Comparison of ENCODE assay signal across 17 cellular contexts in genomic region chr10:86768431-86768830, GRCh38. TPM values are rescaled to one million over a fixed set of nuclear protein-coding genes. Genes with fewer than 3 reads are reported as not detected.
DNase-seq lines count a peak whose midpoint lies in the region; ATAC-seq and TF ChIP-seq lines count a peak whose summit lies in the region.
"Had no signal": no experiment of that assay in that cellular context is flagged by ENCODE, and none has a peak within 500 bp of the region (broad histone marks: within the 10 kb centered on the region; RNA-seq: fewer than 3 reads in every experiment).

No MANE protein-coding gene starts in this region.

- no peak for ATAC-seq in Panc1
- no peak for ATAC-seq in activated CD4-positive, alpha-beta T cell treated with anti-CD3 and anti-CD28 coated beads for 36 hours
- no peak for ATAC-seq in psoas muscle
- ATAC-seq in GM18502 (IDR thresholded peaks at IDR 0.05; ENCODE audit: poor library complexity, unreplicated experiment), result no peak
- ATAC-seq: A549, K562 had no signal

- H3K36me3 ChIP-seq in Panc1 (ENCODE audit: control insufficient read depth, insufficient read depth, low read length) (no peaks in the 10 kb centered on the region), psoas muscle (ENCODE audit: insufficient read depth in 1 of 2, low read depth in 1 of 2) (no peaks in the 10 kb centered on the region)
- H3K36me3 ChIP-seq: BLaER1 had no signal

- no peak overlapping the region for H3K4ac ChIP-seq in H9 (ENCODE audit: low read depth, low read length)

- no peak overlapping the region for H3K56ac ChIP-seq in H9 (ENCODE audit: insufficient read length, low read depth, low read length)

- H2BK15ac ChIP-seq in H9 (ENCODE audit: low read depth, low read length), result no peak overlapping the region

- peaks cover 0 to 8% (median 0%) of the 10 kb centered on the region in 3 experiments; a peak in 2 of 7 replicates for H3K36me3 Mint-ChIP-seq in H9 (ENCODE audit: insufficient read depth in 1 of 3, low read depth in 3 of 3)
- no peaks in the 10 kb centered on the region for H3K36me3 Mint-ChIP-seq in activated CD4-positive, alpha-beta T cell treated with anti-CD3 and anti-CD28 coated beads for 36 hours (ENCODE audit: low read depth)
- H3K36me3 Mint-ChIP-seq: CD8-positive, alpha-beta memory T cell had no signal

- no peak overlapping the region for H3K4me2 ChIP-seq in H9 (ENCODE audit: insufficient read depth, insufficient read length, low read length)
- H3K4me2 ChIP-seq: A549, BLaER1 had no signal

- H3K79me1 ChIP-seq in H9 (ENCODE audit: insufficient read depth, low read depth, low read length, poor library complexity, severe bottlenecking), result no peaks in the 10 kb centered on the region

- DNase-seq in H9, result no peak
- DNase-seq in Panc1 (ENCODE audit: low read depth, low spot score), result no peak
- peak; percentile 11 for DNase-seq in dedifferentiated amniotic fluid mesenchymal stem cell (ENCODE audit: extremely low spot score)
- DNase-seq in activated CD4-positive, alpha-beta T cell treated with anti-CD3 and anti-CD28 coated beads for 36 hours, result no peak
- DNase-seq in psoas muscle, result no peak
- DNase-seq: AML-193; Caco-2; CD8-positive, alpha-beta memory T cell; DMS53; GF-D8; GM23248; H7 had no signal

- no peak overlapping the region for H3K14ac ChIP-seq in H9 (ENCODE audit: insufficient read depth, low read length)

- no peaks in the 10 kb centered on the region for H3K9me3 ChIP-seq in H9 (ENCODE audit: control insufficient read depth, low read depth, low read length)
- H3K9me3 ChIP-seq in Panc1 (ENCODE audit: control insufficient read depth, insufficient read depth, low read depth, low read length), result no peaks in the 10 kb centered on the region
- no peaks in the 10 kb centered on the region for H3K9me3 ChIP-seq in psoas muscle
- H3K9me3 ChIP-seq: A549, BLaER1, Caco-2 had no signal

- no peak overlapping the region for H2BK12ac ChIP-seq in H9 (ENCODE audit: insufficient read length, low read depth, low read length)

- H4K5ac ChIP-seq in H9 (ENCODE audit: insufficient read length, low read depth, low read length), result no peak overlapping the region

- H4K20me1 ChIP-seq in H9 (ENCODE audit: control insufficient read depth, insufficient read depth, insufficient read length), result no peaks in the 10 kb centered on the region
- H4K20me1 ChIP-seq: BLaER1 had no signal

- CTCF ChIA-PET in Panc1 (lab: Charles Lee), result no interaction called here
- CTCF ChIA-PET in activated CD4-positive, alpha-beta T cell treated with anti-CD3 and anti-CD28 coated beads for 36 hours (lab: Charles Lee), result interaction anchor here (0.9 kb wide), 1 partner anchor 132 kb away, joined by 3 read pairs; no protein-coding TSS in a partner anchor

- no peak overlapping the region for H2BK5ac ChIP-seq in H9 (ENCODE audit: insufficient read length, low read length)

- peaks cover 64% of the 10 kb centered on the region for H3K79me2 ChIP-seq in H9 (ENCODE audit: insufficient read depth, low read length)

- no peak overlapping the region for H2BK20ac ChIP-seq in H9 (ENCODE audit: low read depth, low read length, poor library complexity, severe bottlenecking)

- no peak overlapping the region for H3K18ac ChIP-seq in H9 (ENCODE audit: insufficient read length, low read depth, low read length)

- H3K27me3 ChIP-seq in H9 (ENCODE audit: insufficient read depth, low read length) (no peaks in the 10 kb centered on the region), Panc1 (ENCODE audit: control insufficient read depth, insufficient read depth, low read length) (no peaks in the 10 kb centered on the region), psoas muscle (ENCODE audit: insufficient read depth in 3 of 3, low read length in 2 of 3) (no peaks in the 10 kb centered on the region)
- H3K27me3 ChIP-seq: BLaER1 had no signal

- no peaks in the 10 kb centered on the region for H3K27me3 Mint-ChIP-seq in H9 (ENCODE audit: low read depth)
- peaks cover 2% of the 10 kb centered on the region for H3K27me3 Mint-ChIP-seq in activated CD4-positive, alpha-beta T cell treated with anti-CD3 and anti-CD28 coated beads for 36 hours
- H3K27me3 Mint-ChIP-seq: CD8-positive, alpha-beta memory T cell had no signal

- in situ Hi-C loops in Panc1 (cut with HindIII; ENCODE audit: low pct_unique_long_range_greater_than_20kb, low sequenced_read_pairs), result no loop called here

- intact Hi-C loops in Panc1 (cut with micrococcal nuclease; ENCODE audit: unreplicated experiment) (no loop called here), psoas muscle (cut with DNase I) (no loop called here)
- intact Hi-C loops in activated CD4-positive, alpha-beta T cell treated with anti-CD3 and anti-CD28 coated beads for 36 hours (cut with DNase I, micrococcal nuclease), result no loop called here

- H3K23ac ChIP-seq in H9 (ENCODE audit: insufficient read length, low read depth, low read length), result no peak overlapping the region

- H3K4me3 Mint-ChIP-seq in H9, result 0 out of 5 replicates have a peak overlapping the region, but pooled peaks of 1 of the 2 experiments have one; percentile 18
- H3K4me3 Mint-ChIP-seq in activated CD4-positive, alpha-beta T cell treated with anti-CD3 and anti-CD28 coated beads for 36 hours, result no peak overlapping the region

- no peak overlapping the region for H3T11ph ChIP-seq in H9 (ENCODE audit: low read length)

- no peak overlapping the region for H2AK5ac ChIP-seq in H9 (ENCODE audit: insufficient read length, low read length)

- H3K27ac ChIP-seq in H9 (ENCODE audit: insufficient read length, low read depth, low read length) (peak overlapping the region; percentile 68), Panc1 (ENCODE audit: low read length) (no peak overlapping the region), psoas muscle (no peak overlapping the region)
- H3K27ac ChIP-seq: A549, BLaER1, GM23248, HL-60 had no signal

- H2AFZ ChIP-seq in H9 (ENCODE audit: low read length), result no peak overlapping the region
- H2AFZ ChIP-seq: GM23248 had no signal

- H4K8ac ChIP-seq in H9 (replicated peaks; ENCODE audit: insufficient read length, low read depth, low read length), result no peak overlapping the region

- BruUV-seq in Panc1 (replicated peaks; lab: Mats Ljungman, UMichigan), result TSS peak; percentile 2

- H3K27ac Mint-ChIP-seq in H9, result peak overlapping the region in 1 of 3 experiments; percentile 96; a peak in 2 of 7 replicates
- no peak overlapping the region for H3K27ac Mint-ChIP-seq in activated CD4-positive, alpha-beta T cell treated with anti-CD3 and anti-CD28 coated beads for 36 hours
- H3K27ac Mint-ChIP-seq: CD8-positive, alpha-beta memory T cell had no signal

- POLR2A ChIA-PET in Panc1 (lab: Charles Lee), result no interaction called here
- POLR2A ChIA-PET in activated CD4-positive, alpha-beta T cell treated with anti-CD3 and anti-CD28 coated beads for 36 hours (lab: Charles Lee), result no interaction called here

- H3K9ac ChIP-seq in H9 (ENCODE audit: extremely low read depth, insufficient read length, low read length), result peak overlapping the region; percentile 4
- H3K9ac ChIP-seq: BLaER1, GM23248 had no signal

- peaks cover 48 to 60% of the 10 kb centered on the region in 2 experiments for H3K4me1 Mint-ChIP-seq in H9
- H3K4me1 Mint-ChIP-seq in activated CD4-positive, alpha-beta T cell treated with anti-CD3 and anti-CD28 coated beads for 36 hours, result no peaks in the 10 kb centered on the region

- WGBS in H9 (ENCODE audit: extremely low coverage, insufficient read length, low lambda C conversion rate), result no CpG with 5 or more reads among the region's 1 CpG
- 65 to 83% (median 78%) methylated on average over 1 of the region's 1 CpG for WGBS in psoas muscle, 3 donors

- no peak overlapping the region for H4K91ac ChIP-seq in H9 (ENCODE audit: insufficient read length, low read depth, low read length)

- TF ChIP-seq CTCF in H9 (conservative IDR thresholded peaks at IDR 0.05) (no peak), Panc1 (IDR thresholded peaks at IDR 0.05) (no peak), psoas muscle (IDR thresholded peaks at IDR 0.05) (no peak)

- no peaks in the 10 kb centered on the region for H3K9me3 Mint-ChIP-seq in H9
- H3K9me3 Mint-ChIP-seq in activated CD4-positive, alpha-beta T cell treated with anti-CD3 and anti-CD28 coated beads for 36 hours (ENCODE audit: low read depth), result no peaks in the 10 kb centered on the region
- H3K9me3 Mint-ChIP-seq: CD8-positive, alpha-beta memory T cell had no signal

- H2BK120ac ChIP-seq in H9 (ENCODE audit: low read depth, low read length, poor library complexity, severe bottlenecking), result no peak overlapping the region

- no peaks in the 10 kb centered on the region for H3K23me2 ChIP-seq in H9 (ENCODE audit: insufficient read length, low read depth, low read length, poor library complexity, severe bottlenecking)

- H3K4me1 ChIP-seq in H9 (ENCODE audit: insufficient read depth, low read length) (peaks cover 17% of the 10 kb centered on the region), Panc1 (ENCODE audit: control insufficient read depth, insufficient read depth, low read length) (peaks cover 7% of the 10 kb centered on the region), psoas muscle (peaks cover 59% of the 10 kb centered on the region)
- H3K4me1 ChIP-seq: BLaER1, Caco-2 had no signal

- H3K4me3 ChIP-seq in Panc1 (ENCODE audit: low read depth in 2 of 2, low read length in 2 of 2) (no peak overlapping the region), psoas muscle (no peak overlapping the region)
- H3K4me3 ChIP-seq: A549, BLaER1, GM23248, K562 had no signal

RNA-seq across cellular contexts. Expression of gene BMPR1A, which starts 12.0 kb away (rescaled TPM):
- 138 and 145 TPM in 2 replicates for total RNA-seq in H9 (2021)
- total RNA-seq in Panc1 (2021; ENCODE audit: unreplicated experiment), result 94.3 TPM
- 22.0 TPM for polyA plus RNA-seq in Panc1 (2012; ENCODE audit: insufficient read length)
- 1 to 10 TPM; 8.7 to 9.0 TPM for total RNA-seq in activated CD4-positive, alpha-beta T cell treated with anti-CD3 and anti-CD28 coated beads for 36 hours
- total RNA-seq in psoas muscle, result 10 to 100 TPM; 12.0 to 30.0 (median 26.2) TPM
- polyA plus RNA-seq in psoas muscle, result 10 to 100 TPM in 1 of 3 donors, 1 to 10 TPM in 2; 4.6 to 22.7 (median 6.0) TPM
